ENCODE assay signal across 10 cellular contexts in genomic region chr18:2569338-2570207, GRCh38. TPM values are rescaled to one million over a fixed set of nuclear protein-coding genes. Genes with fewer than 3 reads are reported as not detected.
A peak's percentile ranks its signal among the peaks of the same experiment; 100 is the strongest.
DNase-seq lines count a peak whose midpoint lies in the region; ATAC-seq lines count a peak whose summit lies in the region.
"Had no signal": no experiment of that assay in that cellular context is flagged by ENCODE, and none has a peak within 500 bp of the region (broad histone marks: within the 10 kb centered on the region; RNA-seq: fewer than 3 reads in every experiment).

No MANE protein-coding gene starts in this region.

- no peaks in the 10 kb centered on the region for H3K27me3 Mint-ChIP-seq in activated naive CD4-positive, alpha-beta T cell treated with anti-CD3 and anti-CD28 coated beads, Interleukin-2, amount 50 U/mL, for 24 hours
- no peaks in the 10 kb centered on the region for H3K27me3 Mint-ChIP-seq in activated T-helper 1 cell treated with anti-CD3 and anti-CD28 coated beads, Interleukin-12 subunit alpha, Interleukin-12 subunit beta, Interleukin-2, Interleukin-4 antibody, amounts not matched to agents 30 ng/mL and 10 ng/mL and 1 ng/mL, durations not matched to agents 14 hours and 24 hours and 36 hours (ENCODE audit: insufficient read depth)

- H3K9ac ChIP-seq in iPS-20b (ENCODE audit: low read depth, low read length): peak overlapping the region; percentile 97; the same call in 1 of the 2 replicates
- peak overlapping the region; percentile 95 to 99 for H3K9ac ChIP-seq in stomach smooth muscle (ENCODE audit: low read length in 2 of 2)

- H3K36me3 Mint-ChIP-seq in activated naive CD4-positive, alpha-beta T cell treated with anti-CD3 and anti-CD28 coated beads, Interleukin-2, amount 50 U/mL, for 24 hours: peaks cover 21% of the 10 kb centered on the region
- peaks cover 32% of the 10 kb centered on the region for H3K36me3 Mint-ChIP-seq in activated T-helper 1 cell treated with anti-CD3 and anti-CD28 coated beads, Interleukin-12 subunit alpha, Interleukin-12 subunit beta, Interleukin-2, Interleukin-4 antibody, amounts not matched to agents 30 ng/mL and 10 ng/mL and 1 ng/mL, durations not matched to agents 14 hours and 24 hours and 36 hours (ENCODE audit: low read depth)

- peak overlapping the region; percentile 100 for H3K4me3 Mint-ChIP-seq in activated naive CD4-positive, alpha-beta T cell treated with anti-CD3 and anti-CD28 coated beads, Interleukin-2, amount 50 U/mL, for 24 hours
- peak overlapping the region; percentile 97 for H3K4me3 Mint-ChIP-seq in activated T-helper 1 cell treated with anti-CD3 and anti-CD28 coated beads, Interleukin-12 subunit alpha, Interleukin-12 subunit beta, Interleukin-2, Interleukin-4 antibody, amounts not matched to agents 30 ng/mL and 10 ng/mL and 1 ng/mL, durations not matched to agents 14 hours and 24 hours and 36 hours

- no peaks in the 10 kb centered on the region for H3K27me3 ChIP-seq in iPS-20b (ENCODE audit: insufficient read depth, low read length)
- H3K27me3 ChIP-seq in stomach smooth muscle (ENCODE audit: control insufficient read depth in 1 of 2, insufficient read depth in 2 of 2, low read length in 2 of 2): no peaks in the 10 kb centered on the region

- no peak for DNase-seq in activated naive CD4-positive, alpha-beta T cell (lab: John Stamatoyannopoulos, UW)
- no peak for DNase-seq in activated T-helper 1 cell treated with anti-CD3 and anti-CD28 coated beads, Interleukin-12 subunit alpha, Interleukin-12 subunit beta, Interleukin-2, Interleukin-4 antibody, amounts not matched to agents 30 ng/mL and 10 ng/mL and 1 ng/mL, durations not matched to agents 14 hours and 24 hours and 36 hours (ENCODE audit: low spot score)
- DNase-seq in NCI-H524 treated with DMSO at 0.1 percent for 48 hours (lab: John Stamatoyannopoulos, UW): no peak
- DNase-seq: NCI-H1092, small intestine had no signal

- H3K4me1 ChIP-seq in iPS-20b (ENCODE audit: insufficient read depth, low read length) (peaks cover 18% of the 10 kb centered on the region), stomach smooth muscle (ENCODE audit: control insufficient read depth, insufficient read depth, low read length) (peaks cover 10% of the 10 kb centered on the region)

- peak overlapping the region; percentile 53 for H3K27ac Mint-ChIP-seq in activated naive CD4-positive, alpha-beta T cell treated with anti-CD3 and anti-CD28 coated beads, Interleukin-2, amount 50 U/mL, for 24 hours
- peak overlapping the region; percentile 37 for H3K27ac Mint-ChIP-seq in activated T-helper 1 cell treated with anti-CD3 and anti-CD28 coated beads, Interleukin-12 subunit alpha, Interleukin-12 subunit beta, Interleukin-2, Interleukin-4 antibody, amounts not matched to agents 30 ng/mL and 10 ng/mL and 1 ng/mL, durations not matched to agents 14 hours and 24 hours and 36 hours

- H3K36me3 ChIP-seq in iPS-20b (ENCODE audit: insufficient read depth, low read depth, low read length) (peaks cover 7% of the 10 kb centered on the region), stomach smooth muscle (ENCODE audit: control insufficient read depth in 2 of 2, insufficient read depth in 2 of 2, low read length in 2 of 2) (peaks cover 3% of the 10 kb centered on the region in 2 donors)

- peak overlapping the region; percentile 98 for H3K4me3 ChIP-seq in iPS-20b (ENCODE audit: low read length)
- peak overlapping the region; percentile 92 to 97 for H3K4me3 ChIP-seq in stomach smooth muscle (ENCODE audit: low read length in 2 of 2)

- no peak for ATAC-seq in GM21381 (IDR thresholded peaks at IDR 0.05; ENCODE audit: unreplicated experiment)
- no peak for ATAC-seq in HG03095 (IDR thresholded peaks at IDR 0.05; ENCODE audit: unreplicated experiment)

- peaks cover 70% of the 10 kb centered on the region for H3K4me1 Mint-ChIP-seq in activated naive CD4-positive, alpha-beta T cell treated with anti-CD3 and anti-CD28 coated beads, Interleukin-2, amount 50 U/mL, for 24 hours
- peaks cover 64% of the 10 kb centered on the region for H3K4me1 Mint-ChIP-seq in activated T-helper 1 cell treated with anti-CD3 and anti-CD28 coated beads, Interleukin-12 subunit alpha, Interleukin-12 subunit beta, Interleukin-2, Interleukin-4 antibody, amounts not matched to agents 30 ng/mL and 10 ng/mL and 1 ng/mL, durations not matched to agents 14 hours and 24 hours and 36 hours (ENCODE audit: low read depth)

- H3K9me3 ChIP-seq in iPS-20b (ENCODE audit: insufficient read depth, low read depth, low read length) (no peaks in the 10 kb centered on the region), stomach smooth muscle (ENCODE audit: control insufficient read depth in 2 of 2, low read length in 2 of 2) (no peaks in the 10 kb centered on the region)

- H3K27ac ChIP-seq in iPS-20b (ENCODE audit: low read length) (no peak overlapping the region), stomach smooth muscle (ENCODE audit: low read length) (no peak overlapping the region)

- H3K9me3 Mint-ChIP-seq in activated naive CD4-positive, alpha-beta T cell treated with anti-CD3 and anti-CD28 coated beads, Interleukin-2, amount 50 U/mL, for 24 hours: no peaks in the 10 kb centered on the region
- H3K9me3 Mint-ChIP-seq in activated T-helper 1 cell treated with anti-CD3 and anti-CD28 coated beads, Interleukin-12 subunit alpha, Interleukin-12 subunit beta, Interleukin-2, Interleukin-4 antibody, amounts not matched to agents 30 ng/mL and 10 ng/mL and 1 ng/mL, durations not matched to agents 14 hours and 24 hours and 36 hours: no peaks in the 10 kb centered on the region

- intact Hi-C loops in activated T-helper 1 cell treated with anti-CD3 and anti-CD28 coated beads, Interleukin-12 subunit alpha, Interleukin-12 subunit beta, Interleukin-2, Interleukin-4 antibody, amounts not matched to agents 30 ng/mL and 10 ng/mL and 1 ng/mL, durations not matched to agents 14 hours and 24 hours and 36 hours (cut with micrococcal nuclease): loop anchor here (5.0 to 10.0 kb wide), 6 partner anchors 335 to 1757 kb away; partner anchors contain the start of genes MYL12A, MYL12B, TGIF1 and YES1

RNA-seq across cellular contexts. Expression of gene METTL4, which starts 1.7 kb away (rescaled TPM):
- total RNA-seq in activated T-helper 1 cell treated with anti-CD3 and anti-CD28 coated beads, Interleukin-12 subunit alpha, Interleukin-12 subunit beta, Interleukin-2, Interleukin-4 antibody, amounts not matched to agents 30 ng/mL and 10 ng/mL and 1 ng/mL, durations not matched to agents 14 hours and 24 hours and 36 hours: 15.0 and 26.2 TPM in 2 replicates

RNA-seq across cellular contexts. Expression of gene NDC80, which starts 1.8 kb away (rescaled TPM):
- total RNA-seq in activated T-helper 1 cell treated with anti-CD3 and anti-CD28 coated beads, Interleukin-12 subunit alpha, Interleukin-12 subunit beta, Interleukin-2, Interleukin-4 antibody, amounts not matched to agents 30 ng/mL and 10 ng/mL and 1 ng/mL, durations not matched to agents 14 hours and 24 hours and 36 hours: 41.2 and 42.6 TPM in 2 replicates
